Comparison of ENCODE assay signal across 29 cellular contexts in the genomic region with DNA sequence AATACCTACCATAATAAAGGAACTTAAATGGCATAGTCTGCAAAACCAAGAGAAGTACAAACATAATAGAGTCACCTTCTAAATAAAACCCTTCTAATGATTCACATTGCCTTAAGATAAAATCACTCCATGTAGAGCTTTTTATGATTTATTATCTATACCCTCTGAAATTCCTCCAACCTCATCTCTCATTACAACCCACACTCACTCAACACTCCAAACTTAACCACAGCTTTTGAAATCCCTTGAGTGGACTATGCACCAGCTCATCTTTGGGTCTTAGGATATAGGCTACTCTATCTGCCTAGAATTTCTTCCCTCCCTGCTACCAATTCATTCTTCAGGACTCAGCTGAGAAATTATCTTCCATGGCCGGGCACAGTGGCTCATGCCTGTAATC.
"Had no signal": no experiment of that assay in that cellular context is flagged by ENCODE, and none has a peak within 500 bp of the region (broad histone marks: within the 10 kb centered on the region; RNA-seq: fewer than 3 reads in every experiment).

No MANE protein-coding gene starts in this region.

- H3K27me3 Mint-ChIP-seq: dendritic cell treated with granulocyte-macrophage colony-stimulating factor and Interleukin-4, amounts not matched to agents 40 ng/mL and 50 ng/mL, for 4 days had no signal

- ATAC-seq: effector memory CD8-positive, alpha-beta T cell; esophagus mucosa; foreskin keratinocyte; gastrocnemius medialis; gastroesophageal sphincter; heart left ventricle; heart right ventricle had no signal

- H3K36me3 ChIP-seq: colonic mucosa, esophagus muscularis mucosa, esophagus squamous epithelium, gastrocnemius medialis, gastroesophageal sphincter, heart left ventricle, heart right ventricle had no signal

- H3K4me3 ChIP-seq: colonic mucosa, coronary artery, dorsolateral prefrontal cortex, esophagus muscularis mucosa, esophagus squamous epithelium, gastrocnemius medialis, gastroesophageal sphincter, heart left ventricle, heart right ventricle had no signal

- H3K9me3 Mint-ChIP-seq: dendritic cell treated with granulocyte-macrophage colony-stimulating factor and Interleukin-4, amounts not matched to agents 40 ng/mL and 50 ng/mL, for 4 days; effector memory CD8-positive, alpha-beta T cell; endodermal cell had no signal

- H3K27ac ChIP-seq: colonic mucosa, coronary artery, dorsolateral prefrontal cortex, epithelial cell of prostate, esophagus muscularis mucosa, esophagus squamous epithelium, foreskin keratinocyte, gastrocnemius medialis, gastroesophageal sphincter, heart left ventricle, heart right ventricle had no signal

- DNase-seq: colonic mucosa; cortex of kidney; dermis blood vessel endothelial cell; dorsolateral prefrontal cortex; effector CD4-positive, alpha-beta T cell; effector CD8-positive, alpha-beta T cell; effector memory CD4-positive, alpha-beta T cell; effector memory CD8-positive, alpha-beta T cell; endodermal cell; erythroblast; esophagus squamous epithelium; foreskin fibroblast; foreskin keratinocyte; foreskin melanocyte; gastrocnemius medialis; glutamatergic neuron; head of caudate nucleus; heart left ventricle; heart right ventricle had no signal

- H3K9me3 ChIP-seq: colonic mucosa, esophagus muscularis mucosa, esophagus squamous epithelium, gastrocnemius medialis, heart left ventricle had no signal

- H3K4me1 ChIP-seq: colonic mucosa, esophagus muscularis mucosa, esophagus squamous epithelium, foreskin keratinocyte, heart left ventricle had no signal

- H3K4me1 Mint-ChIP-seq: endodermal cell had no signal

- H3K27me3 ChIP-seq: colonic mucosa, dorsolateral prefrontal cortex, esophagus muscularis mucosa, esophagus squamous epithelium, gastrocnemius medialis, gastroesophageal sphincter, heart left ventricle, heart right ventricle had no signal

- H3K27ac Mint-ChIP-seq: dendritic cell treated with granulocyte-macrophage colony-stimulating factor and Interleukin-4, amounts not matched to agents 40 ng/mL and 50 ng/mL, for 4 days; effector memory CD8-positive, alpha-beta T cell; endodermal cell had no signal

- FAIRE-seq: colon, endometrium, endothelial cell of umbilical vein, frontal cortex had no signal

- H3K4me3 Mint-ChIP-seq: dendritic cell treated with granulocyte-macrophage colony-stimulating factor and Interleukin-4, amounts not matched to agents 40 ng/mL and 50 ng/mL, for 4 days; effector memory CD8-positive, alpha-beta T cell; endodermal cell had no signal
